ENCODE assay signal across 22 cellular contexts in the genomic region with DNA sequence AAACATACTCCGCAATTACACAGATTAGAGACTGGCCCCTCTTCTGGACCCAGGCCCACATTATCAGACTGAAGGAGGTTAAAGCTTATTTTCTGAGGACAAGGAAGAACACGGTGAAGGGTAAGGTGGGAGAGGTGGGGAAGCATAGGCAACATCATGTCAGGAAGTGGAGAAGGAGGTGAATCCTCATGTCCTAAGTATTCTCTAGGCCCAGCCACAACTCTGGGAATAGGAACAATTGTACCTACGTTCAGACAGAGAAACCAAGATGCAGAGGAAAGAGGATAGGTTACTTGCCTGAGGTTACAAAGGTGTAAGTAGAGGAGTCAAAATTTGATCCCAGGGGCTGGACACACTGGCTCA. TPM values are rescaled to one million over a fixed set of nuclear protein-coding genes. Genes with fewer than 3 reads are reported as not detected.
DNase-seq lines count a peak whose midpoint lies in the region; ATAC-seq and TF ChIP-seq lines count a peak whose summit lies in the region.
"Had no signal": no experiment of that assay in that cellular context is flagged by ENCODE, and none has a peak within 500 bp of the region (broad histone marks: within the 10 kb centered on the region; RNA-seq: fewer than 3 reads in every experiment).

No MANE protein-coding gene starts in this region.

- peaks cover 16% of the 10 kb centered on the region for H3K27me3 Mint-ChIP-seq in T-helper 2 cell treated with Interferon-gamma antibody and Interleukin-4, amounts not matched to agents 5 μg/mL and 100 μg/mL, for 36 hours (ENCODE audit: low read depth)
- H3K27me3 Mint-ChIP-seq: type B pancreatic cell had no signal

- in situ Hi-C loops in IMR-90 (cut with MboI; ENCODE audit: low sequenced_read_pairs) = no loop called here
- in situ Hi-C loops in brain microvascular endothelial cell (cut with HindIII; ENCODE audit: low pct_ligation_motif_present, low sequenced_read_pairs) = no loop called here

- H2AK9ac ChIP-seq in IMR-90 (replicated peaks; ENCODE audit: low read depth, low read length, poor library complexity) = no peak overlapping the region

- peaks cover 38% of the 10 kb centered on the region for H3K4me1 Mint-ChIP-seq in T-helper 2 cell treated with Interferon-gamma antibody and Interleukin-4, amounts not matched to agents 5 μg/mL and 100 μg/mL, for 36 hours (ENCODE audit: low read depth)

- H3K9ac ChIP-seq in IMR-90 (ENCODE audit: low read depth, low read length) = no peak overlapping the region

- no peak overlapping the region for H3K4me3 ChIP-seq in IMR-90 (ENCODE audit: insufficient read depth, low read depth, low read length)
- no peak overlapping the region for H3K4me3 ChIP-seq in brain microvascular endothelial cell (ENCODE audit: low read depth, low read length)
- peak overlapping the region in 1 of 2 experiments; percentile 9 for H3K4me3 ChIP-seq in neutrophil (ENCODE audit: low read depth in 1 of 2, low read length in 1 of 2)

- peak overlapping the region; percentile 60; the same call in 1 of the 2 replicates for H3K4me2 ChIP-seq in IMR-90 (ENCODE audit: low read depth, low read length)

- peak overlapping the region in 1 of 2 experiments; percentile 57; a peak in 2 of 4 replicates for H4K8ac ChIP-seq in IMR-90 (ENCODE audit: low read depth in 2 of 2, low read length in 2 of 2)

- H2AFZ ChIP-seq in IMR-90 (replicated peaks; ENCODE audit: low read length, poor library complexity) = peak overlapping the region; percentile 16

- peak overlapping the region; percentile 20; the same call in 1 of the 2 replicates for H3K27ac ChIP-seq in IMR-90 (ENCODE audit: insufficient read depth, low read length)
- H3K27ac ChIP-seq in brain microvascular endothelial cell = peak overlapping the region; percentile 70
- peak overlapping the region; percentile 76 for H3K27ac ChIP-seq in neutrophil

- no peak overlapping the region for H3K18ac ChIP-seq in IMR-90 (ENCODE audit: low read depth, low read length)

- peak overlapping the region; percentile 7; the same call in 1 of the 2 replicates for H2AK5ac ChIP-seq in IMR-90 (ENCODE audit: low read depth, low read length)

- no peak overlapping the region for H3K56ac ChIP-seq in IMR-90 (ENCODE audit: extremely low read depth, insufficient read depth, low read length)

- no peaks in the 10 kb centered on the region for H3K9me3 Mint-ChIP-seq in T-helper 2 cell treated with Interferon-gamma antibody and Interleukin-4, amounts not matched to agents 5 μg/mL and 100 μg/mL, for 36 hours
- H3K9me3 Mint-ChIP-seq: activated naive CD8-positive, alpha-beta T cell treated with anti-CD3 and anti-CD28 coated beads, Interleukin-2, amount 10 ng/mL, durations not matched to agents 7 days and 5 days; T-helper 1 cell treated with Interleukin-12 subunit alpha and Interleukin-12 subunit beta and Interleukin-4 antibody, amounts not matched to agents 30 μg/mL and 1 μg/mL, for 36 hours; type B pancreatic cell had no signal

- no peaks in the 10 kb centered on the region for H3K36me3 ChIP-seq in IMR-90 (ENCODE audit: control insufficient read depth, insufficient read depth, low read length)
- no peaks in the 10 kb centered on the region for H3K36me3 ChIP-seq in brain microvascular endothelial cell (replicated peaks)
- H3K36me3 ChIP-seq in neutrophil = no peaks in the 10 kb centered on the region

- no peak for TF ChIP-seq RAD21 in IMR-90 (IDR thresholded peaks at IDR 0.05; ENCODE audit: low read length)

- no peak for DNase-seq in T-helper 2 cell treated with Interferon-gamma antibody and Interleukin-4, amounts not matched to agents 5 μg/mL and 100 μg/mL, for 36 hours (ENCODE audit: low spot score)
- no peak for DNase-seq in T-helper 2 cell
- DNase-seq in IMR-90 = no peak
- no peak for DNase-seq in brain microvascular endothelial cell
- DNase-seq in pons (ENCODE audit: low spot score) = no peak
- DNase-seq in H4 (ENCODE audit: low spot score) = no peak
- DNase-seq in NCI-H510A treated with DMSO at 0.1 percent for 48 hours (lab: John Stamatoyannopoulos, UW) = no peak
- DNase-seq: activated naive CD8-positive, alpha-beta T cell treated with anti-CD3 and anti-CD28 coated beads, Interleukin-2, amount 10 ng/mL, durations not matched to agents 7 days and 5 days; caudate nucleus; effector CD4-positive, alpha-beta T cell; hippocampal formation; Karpas-422; kidney glomerular epithelial cell; NCI-H1436; NCI-H2171; Right ventricle myocardium superior; stimulated activated CD4-positive, alpha-beta T cell treated with anti-CD3 and anti-CD28 coated beads, Interleukin-15, amount 100 ng/mL, for 24 hours; stimulated activated naive CD4-positive, alpha-beta T cell had no signal

- no peak overlapping the region for H3K4me3 Mint-ChIP-seq in T-helper 2 cell treated with Interferon-gamma antibody and Interleukin-4, amounts not matched to agents 5 μg/mL and 100 μg/mL, for 36 hours
- H3K4me3 Mint-ChIP-seq: activated naive CD8-positive, alpha-beta T cell treated with anti-CD3 and anti-CD28 coated beads, Interleukin-2, amount 10 ng/mL, durations not matched to agents 7 days and 5 days; T-helper 1 cell treated with Interleukin-12 subunit alpha and Interleukin-12 subunit beta and Interleukin-4 antibody, amounts not matched to agents 30 μg/mL and 1 μg/mL, for 36 hours; type B pancreatic cell had no signal

- peak overlapping the region; percentile 22 for H3K27ac Mint-ChIP-seq in T-helper 2 cell treated with Interferon-gamma antibody and Interleukin-4, amounts not matched to agents 5 μg/mL and 100 μg/mL, for 36 hours
- H3K27ac Mint-ChIP-seq: activated naive CD8-positive, alpha-beta T cell treated with anti-CD3 and anti-CD28 coated beads, Interleukin-2, amount 10 ng/mL, durations not matched to agents 7 days and 5 days; type B pancreatic cell had no signal

- dilution Hi-C loops in IMR-90 (cut with HindIII; ENCODE audit: low sequenced_read_pairs, unreplicated experiment) = no loop called here

- POLR2A ChIA-PET in IMR-90 (lab: Charles Lee; ENCODE audit: unreplicated experiment) = no interaction called here

- no TSS peak for BruUV-seq in IMR-90 (replicated peaks; lab: Mats Ljungman, UMichigan)

- no peak overlapping the region; the same call in 1 of the 2 replicates for H4K5ac ChIP-seq in IMR-90 (ENCODE audit: low read depth, low read length)

- peak overlapping the region; percentile 23; the same call in 1 of the 2 replicates for H2BK20ac ChIP-seq in IMR-90 (ENCODE audit: low read depth, low read length)

- peaks cover 12% of the 10 kb centered on the region for H3K4me1 ChIP-seq in IMR-90 (ENCODE audit: control insufficient read depth, insufficient read depth, low read length)
- H3K4me1 ChIP-seq in neutrophil (ENCODE audit: control insufficient read depth in 1 of 2, insufficient read depth in 1 of 2, low read depth in 1 of 2, low read length in 1 of 2) = peaks cover 52 to 58% of the 10 kb centered on the region in 2 experiments

- H3K23ac ChIP-seq in IMR-90 (ENCODE audit: low read depth, low read length) = no peak overlapping the region

- H3K9me1 ChIP-seq in IMR-90 (ENCODE audit: insufficient read depth, low read length) = peaks cover 7% of the 10 kb centered on the region; the same call in 1 of the 2 replicates

- peak overlapping the region; percentile 20; the same call in 1 of the 2 replicates for H2BK120ac ChIP-seq in IMR-90 (ENCODE audit: low read depth, low read length)

- no peaks in the 10 kb centered on the region for H3K9me3 ChIP-seq in IMR-90 (ENCODE audit: control insufficient read depth, insufficient read depth, low read length)
- no peaks in the 10 kb centered on the region for H3K9me3 ChIP-seq in neutrophil

- CTCF ChIA-PET in IMR-90 (lab: Yijun Ruan, JAX) = no interaction called here

- no peak for ATAC-seq in IMR-90 (ENCODE audit: low read depth)

- no peak for TF ChIP-seq CTCF in IMR-90 (conservative IDR thresholded peaks at IDR 0.05; ENCODE audit: low read depth, low read length)
- TF ChIP-seq CTCF in brain microvascular endothelial cell (IDR thresholded peaks at IDR 0.05; ENCODE audit: low read depth, low read length, missing control alignments) = no peak
- TF ChIP-seq CTCF in neutrophil (IDR thresholded peaks at IDR 0.05) = no peak

- no peaks in the 10 kb centered on the region for H3K79me1 ChIP-seq in IMR-90 (ENCODE audit: low read depth in 1 of 2, low read length in 2 of 2)

- peak overlapping the region; percentile 46; the same call in 1 of the 2 replicates for H3K4ac ChIP-seq in IMR-90 (ENCODE audit: low read depth, low read length)

- peak overlapping the region; percentile 15; the same call in 1 of the 3 replicates for H2BK15ac ChIP-seq in IMR-90 (ENCODE audit: low read depth, low read length)

- H3K27me3 ChIP-seq in IMR-90 (ENCODE audit: control insufficient read depth, insufficient read depth, low read length) (peaks cover 2% of the 10 kb centered on the region; the same call in 1 of the 2 replicates), brain microvascular endothelial cell (replicated peaks) (no peaks in the 10 kb centered on the region), neutrophil (no peaks in the 10 kb centered on the region)

- no peak overlapping the region for H4K91ac ChIP-seq in IMR-90 (ENCODE audit: insufficient read depth, low read depth, low read length)

- no peak for TF ChIP-seq POLR2A in IMR-90 (IDR thresholded peaks at IDR 0.05; ENCODE audit: low read depth, low read length)

- H2BK5ac ChIP-seq in IMR-90 (ENCODE audit: low read depth, low read length, poor library complexity, severe bottlenecking) = no peak overlapping the region

- WGBS in IMR-90 (ENCODE audit: extremely low coverage in 2 of 2, insufficient read length in 1 of 2), 2 experiments = no CpG with 5 or more reads among the region's 3 CpGs

- no peaks in the 10 kb centered on the region for H4K20me1 ChIP-seq in IMR-90 (ENCODE audit: insufficient read depth, low read length)

- H3K36me3 Mint-ChIP-seq in T-helper 2 cell treated with Interferon-gamma antibody and Interleukin-4, amounts not matched to agents 5 μg/mL and 100 μg/mL, for 36 hours (ENCODE audit: low read depth) = no peaks in the 10 kb centered on the region
- H3K36me3 Mint-ChIP-seq: activated naive CD8-positive, alpha-beta T cell treated with anti-CD3 and anti-CD28 coated beads, Interleukin-2, amount 10 ng/mL, durations not matched to agents 7 days and 5 days; type B pancreatic cell had no signal

- peak overlapping the region; percentile 44; the same call in 1 of the 2 replicates for H3K14ac ChIP-seq in IMR-90 (replicated peaks; ENCODE audit: low read depth, low read length)

- intact Hi-C loops in IMR-90 (cut with micrococcal nuclease) = no loop called here

TF ChIP-seq in IMR-90, 13 proteins besides CTCF, POLR2A, EP300 and RAD21 (continues in another document):
- TF ChIP-seq RFX5 (IDR thresholded peaks at IDR 0.05; ENCODE audit: low read depth, low read length) (no peak), SMC3 (IDR thresholded peaks at IDR 0.05; ENCODE audit: low read depth, low read length) (no peak), BHLHE40 (IDR thresholded peaks at IDR 0.05; ENCODE audit: low read depth, low read length) (no peak), FOS (IDR thresholded peaks at IDR 0.05; ENCODE audit: low read depth, low read length) (no peak), NFE2L2 (IDR thresholded peaks at IDR 0.05; ENCODE audit: low read depth, low read length) (no peak)

RNA-seq across cellular contexts. Expression of gene AIM2, which starts 15.8 kb away (rescaled TPM):
- total RNA-seq in IMR-90 (2012; rRNA removed) = not detected in 2 replicates
- not detected in 2 replicates for polyA plus RNA-seq in IMR-90 (2012; rRNA removed)
- polyA plus RNA-seq in IMR-90 (2012; cell fraction: cytosol; rRNA removed) = not detected in 2 replicates
- polyA plus RNA-seq in IMR-90 (2012; cell fraction: nucleus; rRNA removed; ENCODE audit: low replicate concordance) = not detected in 2 replicates
- total RNA-seq in H4 (2014; rRNA removed; shearing (Covaris generic)) = 39.5 and 42.8 TPM in 2 replicates
- total RNA-seq: renal cortical epithelial cell had no signal

Comparison
In these comparisons a context has a peak if more than half of its experiments do, and no peak if none do; other contexts are left out.
1. H3K27ac ChIP-seq: peak in every context shown above with its lines; median percentile 76 in neutrophil; 70 in brain microvascular endothelial cell; 20 in IMR-90.
2. RNA of gene AIM2, which starts 15.8 kb away (total RNA-seq): 39.5 to 42.8 TPM in H4; not detected in IMR-90; every median in the first group is over 10 times any median in the second.